ENCODE assay signal across 2 cellular contexts in genomic region chr20:7090753-7091310, GRCh38.
TF ChIP-seq lines count a peak whose summit lies in the region.

No MANE protein-coding gene starts in this region.

TF ChIP-seq in GM23338, 12 proteins besides CTCF, POLR2A, EP300 and RAD21 (continued from another document):
- TF ChIP-seq ZNF462 (CRISPR knock-in tag; IDR thresholded peaks at IDR 0.05) (no peak), POLR2AphosphoS5 (IDR thresholded peaks at IDR 0.05; ENCODE audit: low read depth) (no peak), NANOG (IDR thresholded peaks at IDR 0.05; ENCODE audit: borderline replicate concordance) (no peak)
TF ChIP-seq in GM23338: peak in this region for 0.

TF ChIP-seq in WTC11, 78 proteins besides CTCF, POLR2A, EP300 and RAD21 (continued from another document):
- no peak for TF ChIP-seq ATF6 (CRISPR knock-in tag; IDR thresholded peaks at IDR 0.05)
- no peak for TF ChIP-seq ATF1 (CRISPR knock-in tag; IDR thresholded peaks at IDR 0.05)
- TF ChIP-seq MXD4 (CRISPR knock-in tag; IDR thresholded peaks at IDR 0.05; ENCODE audit: borderline replicate concordance), result no peak
- no peak for TF ChIP-seq ARID4B (CRISPR knock-in tag; IDR thresholded peaks at IDR 0.05; ENCODE audit: borderline replicate concordance)
- TF ChIP-seq ETV6 (CRISPR knock-in tag; IDR thresholded peaks at IDR 0.05), result no peak
- TF ChIP-seq ZNF416 (CRISPR knock-in tag; IDR thresholded peaks at IDR 0.05), result no peak
- no peak for TF ChIP-seq ZNF232 (CRISPR knock-in tag; IDR thresholded peaks at IDR 0.05)
- no peak for TF ChIP-seq PRDM15 (CRISPR knock-in tag; IDR thresholded peaks at IDR 0.05)
- TF ChIP-seq ZNF219 (CRISPR knock-in tag; IDR thresholded peaks at IDR 0.05; ENCODE audit: borderline replicate concordance), result no peak
- no peak for TF ChIP-seq ZNF671 (CRISPR knock-in tag; IDR thresholded peaks at IDR 0.05)
